8 cellular contexts compared by ENCODE assay signal in the genomic region with DNA sequence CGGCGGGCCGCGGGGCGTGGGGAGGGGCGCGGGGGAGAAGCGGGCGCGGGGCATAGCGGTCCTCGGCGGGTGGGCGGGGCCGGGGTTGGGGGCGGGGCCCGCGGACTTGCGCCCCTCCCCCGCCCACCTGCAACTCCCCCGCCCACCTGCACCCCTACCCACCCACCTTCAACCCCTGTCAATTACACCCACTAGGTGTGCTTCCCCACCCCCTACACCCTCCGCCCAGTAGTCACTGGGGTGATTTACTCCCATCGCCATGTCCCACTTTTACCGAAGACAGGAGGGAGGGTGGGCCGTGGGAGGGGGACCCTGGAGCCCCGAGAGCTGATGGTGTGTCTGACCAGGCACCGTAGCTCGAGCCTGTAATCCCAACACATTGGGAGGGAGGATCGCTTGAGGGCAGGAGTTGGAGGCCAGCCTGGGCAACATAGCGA. TPM values are rescaled to one million over a fixed set of nuclear protein-coding genes. Genes with fewer than 3 reads are reported as not detected.
DNase-seq lines count a peak whose midpoint lies in the region; ATAC-seq and TF ChIP-seq lines count a peak whose summit lies in the region.

No MANE protein-coding gene starts in this region.

- no peaks in the 10 kb centered on the region for H3K79me2 ChIP-seq in PC-9 (ENCODE audit: low read depth)

- H3K36me3 ChIP-seq in PC-9 (ENCODE audit: low read depth) (no peaks in the 10 kb centered on the region), endodermal cell (ENCODE audit: control insufficient read depth, insufficient read depth, low read length) (peaks cover 19% of the 10 kb centered on the region)

- TF ChIP-seq CTCF in PC-9 (conservative IDR thresholded peaks at IDR 0.05) = no peak
- TF ChIP-seq CTCF in endodermal cell (conservative IDR thresholded peaks at IDR 0.05) = no peak

- H3K36me3 Mint-ChIP-seq in endodermal cell (ENCODE audit: low read depth) = peaks cover 21% of the 10 kb centered on the region
- H3K36me3 Mint-ChIP-seq in natural killer cell treated with Interleukin-12 subunit alpha and Interleukin-12 subunit beta and Interleukin-15 and Interleukin-18, amount 100 ng/mL, for 72 hours = peaks cover under 1% of the 10 kb centered on the region

- H3K27me3 ChIP-seq in PC-9 (ENCODE audit: insufficient read depth, low read depth) (no peaks in the 10 kb centered on the region), endodermal cell (ENCODE audit: control insufficient read depth, insufficient read depth, low read length, poor library complexity, severe bottlenecking) (no peaks in the 10 kb centered on the region)

- H3K9me3 ChIP-seq in PC-9 (ENCODE audit: insufficient read depth, low read depth) (no peaks in the 10 kb centered on the region), endodermal cell (ENCODE audit: control insufficient read depth, low read length) (peaks cover 6% of the 10 kb centered on the region)

- H3K9me2 ChIP-seq in PC-9 (ENCODE audit: insufficient read depth) = no peaks in the 10 kb centered on the region

- DNase-seq in NCI-H2171 (lab: John Stamatoyannopoulos, UW) (peak; percentile 62), NCI-H2171 treated with DMSO at 0.1 percent for 48 hours (lab: John Stamatoyannopoulos, UW) (no peak), PC-9 (no peak), endodermal cell (no peak), KG1 (lab: John Stamatoyannopoulos, UW) (no peak), NK-92 (lab: John Stamatoyannopoulos, UW; ENCODE audit: unreplicated experiment) (no peak)
- DNase-seq in natural killer cell treated with Interleukin-12 subunit alpha and Interleukin-12 subunit beta and Interleukin-15 and Interleukin-18, amount 100 ng/mL, for 72 hours (ENCODE audit: low spot score) = no peak

- H3K27ac Mint-ChIP-seq in endodermal cell = peak overlapping the region; percentile 30
- peak overlapping the region; percentile 56 to 80 for H3K27ac Mint-ChIP-seq in natural killer cell treated with Interleukin-12 subunit alpha and Interleukin-12 subunit beta and Interleukin-15 and Interleukin-18, amount 100 ng/mL, for 72 hours

- ATAC-seq in natural killer cell treated with Interleukin-12 subunit alpha and Interleukin-12 subunit beta and Interleukin-15 and Interleukin-18, amount 100 ng/mL, for 72 hours = peak; percentile 14 to 41
- ATAC-seq in HG02981 (IDR thresholded peaks at IDR 0.05; ENCODE audit: unreplicated experiment) = no peak

- CTCF ChIA-PET in PC-9 (lab: Charles Lee) = no interaction called here

- POLR2A ChIA-PET in PC-9 (lab: Charles Lee; ENCODE audit: unreplicated experiment) = interaction anchor here (0.6 to 1.0 kb wide), 5 partner anchors 25 to 366 kb away, joined by 5 to 16 read pairs (median 6); a partner anchor contains a TSS

- peak overlapping the region; percentile 69 for H3K4me2 ChIP-seq in PC-9

- H4K20me1 ChIP-seq in PC-9 (ENCODE audit: insufficient read depth) = no peaks in the 10 kb centered on the region

- H3K27me3 Mint-ChIP-seq in endodermal cell (ENCODE audit: insufficient read depth) = no peaks in the 10 kb centered on the region
- H3K27me3 Mint-ChIP-seq in natural killer cell treated with Interleukin-12 subunit alpha and Interleukin-12 subunit beta and Interleukin-15 and Interleukin-18, amount 100 ng/mL, for 72 hours = no peaks in the 10 kb centered on the region

- no peaks in the 10 kb centered on the region for H3K9me3 Mint-ChIP-seq in endodermal cell
- H3K9me3 Mint-ChIP-seq in natural killer cell treated with Interleukin-12 subunit alpha and Interleukin-12 subunit beta and Interleukin-15 and Interleukin-18, amount 100 ng/mL, for 72 hours = no peaks in the 10 kb centered on the region

- H3K4me1 ChIP-seq in PC-9 (replicated peaks; ENCODE audit: insufficient read depth) = peaks cover 3% of the 10 kb centered on the region; the same call in 1 of the 2 replicates
- H3K4me1 ChIP-seq in endodermal cell (ENCODE audit: control insufficient read depth, insufficient read depth, low read length) = no peaks in the 10 kb centered on the region

- BruUV-seq in PC-9 (replicated peaks; lab: Mats Ljungman, UMichigan) = no TSS peak

- H3K4me3 ChIP-seq in PC-9 = peak overlapping the region; percentile 57; the same call in 1 of the 2 replicates
- H3K4me3 ChIP-seq in endodermal cell (ENCODE audit: low read length) = peak overlapping the region; percentile 84

- no peak overlapping the region for H2AFZ ChIP-seq in PC-9

- WGBS in endodermal cell (ENCODE audit: insufficient coverage in 1 of 2, insufficient read length in 1 of 2), 2 experiments = 15 to 34% methylated on average over 9 to 25 of the region's 30 CpGs

- H3F3A ChIP-seq in PC-9 (ENCODE audit: insufficient read depth, low read depth) = peaks cover 5% of the 10 kb centered on the region; the same call in 1 of the 2 replicates

- H3K27ac ChIP-seq in PC-9 (no peak overlapping the region), endodermal cell (ENCODE audit: low read depth, low read length) (peak overlapping the region; percentile 87)

- peak overlapping the region; percentile 75 for H3K4me3 Mint-ChIP-seq in endodermal cell
- peak overlapping the region; percentile 81 for H3K4me3 Mint-ChIP-seq in natural killer cell treated with Interleukin-12 subunit alpha and Interleukin-12 subunit beta and Interleukin-15 and Interleukin-18, amount 100 ng/mL, for 72 hours

- intact Hi-C loops in PC-9 (cut with micrococcal nuclease; ENCODE audit: unreplicated experiment) = loop anchor here (5.0 kb wide), 1 partner anchor 37 kb away; no protein-coding TSS in a partner anchor

- no peaks in the 10 kb centered on the region for H3K4me1 Mint-ChIP-seq in endodermal cell
- H3K4me1 Mint-ChIP-seq in natural killer cell treated with Interleukin-12 subunit alpha and Interleukin-12 subunit beta and Interleukin-15 and Interleukin-18, amount 100 ng/mL, for 72 hours (ENCODE audit: low read depth in 2 of 2) = peaks cover 37 to 46% of the 10 kb centered on the region in 2 donors

- peak overlapping the region; percentile 29 for H3K9ac ChIP-seq in endodermal cell (ENCODE audit: extremely low read depth, low read length, poor library complexity, severe bottlenecking)

RNA-seq across cellular contexts. Expression of a gene that starts 0.6 kb away (rescaled TPM):
- total RNA-seq in PC-9 (2021) (7.1 and 9.8 TPM in 2 replicates), endodermal cell (10 to 100 TPM; 13.1 to 15.6 TPM)
- polyA plus RNA-seq in endodermal cell (2013, experiment 1 of 2) = 17.6 TPM
- polyA plus RNA-seq in endodermal cell (2013, experiment 2 of 2) = 16.2 TPM
- 10 to 100 TPM; 10.4 to 14.8 TPM for total RNA-seq in natural killer cell treated with Interleukin-12 subunit alpha and Interleukin-12 subunit beta and Interleukin-15 and Interleukin-18, amount 100 ng/mL, for 72 hours
